Comparison of ENCODE assay signal across 11 cellular contexts in genomic region chr1:35499652-35500176, GRCh38. TPM values are rescaled to one million over a fixed set of nuclear protein-coding genes. Genes with fewer than 3 reads are reported as not detected.
DNase-seq lines count a peak whose midpoint lies in the region; ATAC-seq and TF ChIP-seq lines count a peak whose summit lies in the region.
"Had no signal": no experiment of that assay in that cellular context is flagged by ENCODE, and none has a peak within 500 bp of the region (broad histone marks: within the 10 kb centered on the region; RNA-seq: fewer than 3 reads in every experiment).

No MANE protein-coding gene starts in this region.

- TF ChIP-seq POLR2A in transverse colon (IDR thresholded peaks at IDR 0.05): no peak

- no peaks in the 10 kb centered on the region for H3K36me3 ChIP-seq in transverse colon
- H3K36me3 ChIP-seq: brain microvascular endothelial cell had no signal

- H3K27ac Mint-ChIP-seq in stimulated activated naive CD8-positive, alpha-beta T cell treated with anti-CD3 and anti-CD28 coated beads, Interleukin-15, Interleukin-2, amounts not matched to agents 100 ng/mL and 50 ng/mL, for 24 hours: peak overlapping the region; percentile 19

- no peaks in the 10 kb centered on the region for H3K9me3 ChIP-seq in transverse colon
- H3K9me3 ChIP-seq: right lobe of liver had no signal

- intact Hi-C loops in Right ventricle myocardium superior (cut with DNase I) (no loop called here), Right ventricle myocardium inferior (cut with DNase I) (no loop called here), transverse colon (cut with DNase I; ENCODE audit: low total_unique reads) (no loop called here)

- ATAC-seq in Right ventricle myocardium superior (ENCODE audit: poor library complexity) (peak; percentile 67), Right ventricle myocardium inferior (no peak)

- 51 to 68% methylated on average over 2 to 3 of the region's 3 CpGs for WGBS in transverse colon (ENCODE audit: low coverage in 1 of 2), 2 donors

- no peak overlapping the region for H3K27ac ChIP-seq in transverse colon
- H3K27ac ChIP-seq: brain microvascular endothelial cell, right lobe of liver had no signal

- H3K4me1 Mint-ChIP-seq in stimulated activated naive CD8-positive, alpha-beta T cell treated with anti-CD3 and anti-CD28 coated beads, Interleukin-15, Interleukin-2, amounts not matched to agents 100 ng/mL and 50 ng/mL, for 24 hours (ENCODE audit: low read depth): peaks cover 7% of the 10 kb centered on the region

- peaks cover 17% of the 10 kb centered on the region for H3K36me3 Mint-ChIP-seq in stimulated activated naive CD8-positive, alpha-beta T cell treated with anti-CD3 and anti-CD28 coated beads, Interleukin-15, Interleukin-2, amounts not matched to agents 100 ng/mL and 50 ng/mL, for 24 hours (ENCODE audit: low read depth)

- no peak for TF ChIP-seq EP300 in transverse colon (IDR thresholded peaks at IDR 0.05; ENCODE audit: low read depth)

- H3K4me3 ChIP-seq in transverse colon: no peak overlapping the region
- H3K4me3 ChIP-seq: right lobe of liver had no signal

- TF ChIP-seq CTCF in transverse colon (IDR thresholded peaks at IDR 0.05): no peak

- H3K4me3 Mint-ChIP-seq in stimulated activated naive CD8-positive, alpha-beta T cell treated with anti-CD3 and anti-CD28 coated beads, Interleukin-15, Interleukin-2, amounts not matched to agents 100 ng/mL and 50 ng/mL, for 24 hours: no peak overlapping the region

- no peaks in the 10 kb centered on the region for H3K9me3 Mint-ChIP-seq in stimulated activated naive CD8-positive, alpha-beta T cell treated with anti-CD3 and anti-CD28 coated beads, Interleukin-15, Interleukin-2, amounts not matched to agents 100 ng/mL and 50 ng/mL, for 24 hours

- H3K4me1 ChIP-seq in transverse colon: peaks cover 0 to 7% (median 2%) of the 10 kb centered on the region in 4 donors
- H3K4me1 ChIP-seq: right lobe of liver had no signal

- in situ Hi-C loops in transverse colon (cut with MboI; ENCODE audit: low pct_ligation_motif_present in 1 of 4, low pct_unique_long_range_greater_than_20kb in 1 of 4, low sequenced_read_pairs in 3 of 4): no loop called here

- no peaks in the 10 kb centered on the region for H3K27me3 ChIP-seq in transverse colon
- H3K27me3 ChIP-seq: brain microvascular endothelial cell, right lobe of liver had no signal

- DNase-seq in Right ventricle myocardium superior (no peak), Right ventricle myocardium inferior (ENCODE audit: missing footprints) (no peak), T follicular helper cell (ENCODE audit: low read depth) (peak; percentile 12), transverse colon (no peak), islet precursor cell (no peak), middle frontal gyrus (ENCODE audit: extremely low spot score, low spot score) (no peak)
- DNase-seq in central memory CD4-positive, alpha-beta T cell: peak; percentile 56
- DNase-seq: brain microvascular endothelial cell, COR-L47, right lobe of liver had no signal

- H3K27me3 Mint-ChIP-seq in stimulated activated naive CD8-positive, alpha-beta T cell treated with anti-CD3 and anti-CD28 coated beads, Interleukin-15, Interleukin-2, amounts not matched to agents 100 ng/mL and 50 ng/mL, for 24 hours: no peaks in the 10 kb centered on the region

RNA-seq across cellular contexts. Expression of gene KIAA0319L, which starts 57.5 kb away (rescaled TPM):
- total RNA-seq in Right ventricle myocardium superior: 62.1 TPM
- total RNA-seq in Right ventricle myocardium inferior: 67.7 TPM
- 100 to 1,000 TPM in 2 of 4 donors, 10 to 100 TPM in 2; 91.7 to 112 (median 97.6) TPM for total RNA-seq in transverse colon

RNA-seq across cellular contexts. Expression of gene NCDN, which starts 57.9 kb away (rescaled TPM):
- total RNA-seq in Right ventricle myocardium superior (20.3 TPM), Right ventricle myocardium inferior (22.8 TPM), transverse colon (10 to 100 TPM in 1 of 4 donors, 1 to 10 TPM in 3; 6.7 to 11.3 (median 9.5) TPM)

Comparison
In these comparisons a context has a peak if more than half of its experiments do, and no peak if none do; other contexts are left out.
1. DNase-seq: peak in T follicular helper cell (single experiment) and central memory CD4-positive, alpha-beta T cell (single experiment); none in Right ventricle myocardium superior (single experiment), Right ventricle myocardium inferior (single experiment), transverse colon (single experiment), islet precursor cell (single experiment) and middle frontal gyrus (single experiment).